8 cellular contexts compared by ENCODE assay signal in the genomic region with DNA sequence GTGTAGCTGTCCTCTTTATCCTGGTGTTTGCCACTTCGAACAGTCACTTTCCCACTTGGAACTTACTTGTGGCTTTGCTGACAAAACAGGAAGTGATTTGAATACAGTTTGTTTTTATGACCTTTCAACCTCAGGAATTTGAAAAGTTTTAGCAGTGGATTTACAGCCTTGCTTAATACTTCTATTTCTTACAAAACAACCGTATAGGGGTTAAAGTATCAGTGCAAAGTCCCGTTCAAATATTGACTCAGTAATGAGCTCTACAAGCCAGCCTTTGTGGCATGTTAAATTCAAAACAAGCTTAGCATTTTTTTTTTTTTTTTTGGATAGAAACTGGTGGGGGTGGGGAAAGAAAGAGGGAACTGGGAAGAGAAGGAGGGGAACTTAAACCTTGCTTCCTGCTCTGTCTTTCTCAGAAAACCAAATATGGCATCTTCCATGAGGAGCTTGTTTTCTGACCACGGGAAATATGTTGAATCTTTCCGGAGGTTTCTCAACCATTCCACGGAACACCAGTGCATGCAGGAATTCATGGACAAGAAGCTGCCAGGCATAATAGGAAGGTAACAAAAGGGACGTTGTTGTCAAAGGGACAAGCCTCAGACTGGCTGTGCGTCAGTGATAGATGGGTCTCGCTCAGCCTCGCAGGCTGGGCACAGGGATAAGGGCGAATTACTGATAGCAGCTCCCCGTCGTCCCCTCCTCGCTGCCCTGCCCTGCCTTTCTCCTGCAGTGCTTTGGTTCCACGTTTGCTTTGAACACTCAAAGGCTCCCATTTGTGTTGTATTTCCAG. TPM values are rescaled to one million over a fixed set of nuclear protein-coding genes. Genes with fewer than 3 reads are reported as not detected.
DNase-seq lines count a peak whose midpoint lies in the region; ATAC-seq and TF ChIP-seq lines count a peak whose summit lies in the region.

A gene (plus strand): TSS at position 408 of the 793 bp plus-strand sequence. CDS start 19 bp downstream, at position 427.

- peak; percentile 67 to 86 (median 72) for ATAC-seq in heart right ventricle
- ATAC-seq in stimulated activated naive B cell treated with anti-CD40 and anti-IgM and Interleukin-4, amounts not matched to agents 10 μg/mL and 1 μg/mL and 100 μg/mL, for 72 hours (replicated peaks): no peak

- H3K4me1 Mint-ChIP-seq in stimulated activated naive B cell treated with anti-CD40 and anti-IgM and Interleukin-4, amounts not matched to agents 10 μg/mL and 1 μg/mL and 100 μg/mL, for 72 hours: peaks cover 0 to 5% of the 10 kb centered on the region in 2 donors
- no peaks in the 10 kb centered on the region for H3K4me1 Mint-ChIP-seq in activated naive CD4-positive, alpha-beta T cell treated with anti-CD3 and anti-CD28 coated beads for 36 hours (ENCODE audit: low read depth)

- DNase-seq in NCI-H510A treated with DMSO at 0.1 percent for 48 hours (lab: John Stamatoyannopoulos, UW) (peak; percentile 6), NCI-H510A (lab: John Stamatoyannopoulos, UW) (no peak), amniotic epithelial cell (ENCODE audit: low read depth) (peak; percentile 87), heart right ventricle (peak; percentile 13 to 27), posterior vena cava (ENCODE audit: low spot score) (no peak)
- no peak for DNase-seq in stimulated activated naive B cell treated with anti-CD40 and anti-IgM and Interleukin-4, amounts not matched to agents 10 μg/mL and 1 μg/mL and 100 μg/mL, for 72 hours
- no peak for DNase-seq in activated naive CD4-positive, alpha-beta T cell treated with anti-CD3 and anti-CD28 coated beads for 36 hours
- DNase-seq in stimulated activated CD4-positive, alpha-beta T cell treated with anti-CD3 and anti-CD28 coated beads, Interleukin-4, amount 100 ng/mL, for 24 hours: no peak

- CTCF ChIA-PET in activated naive CD4-positive, alpha-beta T cell treated with anti-CD3 and anti-CD28 coated beads for 36 hours (lab: Charles Lee): interaction anchor here (0.6 kb wide), 1 partner anchor 363 kb away, joined by 3 read pairs; no protein-coding TSS in a partner anchor

- H3K27me3 ChIP-seq in heart right ventricle: no peaks in the 10 kb centered on the region

- H3K4me3 Mint-ChIP-seq in stimulated activated naive B cell treated with anti-CD40 and anti-IgM and Interleukin-4, amounts not matched to agents 10 μg/mL and 1 μg/mL and 100 μg/mL, for 72 hours: no peak within 1 kb of the TSS
- H3K4me3 Mint-ChIP-seq in activated naive CD4-positive, alpha-beta T cell treated with anti-CD3 and anti-CD28 coated beads for 36 hours: no peak within 1 kb of the TSS

- no peaks in the 10 kb centered on the region for H3K36me3 ChIP-seq in heart right ventricle

- no peaks in the 10 kb centered on the region for H3K27me3 Mint-ChIP-seq in stimulated activated naive B cell treated with anti-CD40 and anti-IgM and Interleukin-4, amounts not matched to agents 10 μg/mL and 1 μg/mL and 100 μg/mL, for 72 hours
- H3K27me3 Mint-ChIP-seq in activated naive CD4-positive, alpha-beta T cell treated with anti-CD3 and anti-CD28 coated beads for 36 hours (ENCODE audit: low read depth): peaks cover 9% of the 10 kb centered on the region

- H3K36me3 Mint-ChIP-seq in stimulated activated naive B cell treated with anti-CD40 and anti-IgM and Interleukin-4, amounts not matched to agents 10 μg/mL and 1 μg/mL and 100 μg/mL, for 72 hours: no peaks in the 10 kb centered on the region
- no peaks in the 10 kb centered on the region for H3K36me3 Mint-ChIP-seq in activated naive CD4-positive, alpha-beta T cell treated with anti-CD3 and anti-CD28 coated beads for 36 hours (ENCODE audit: low read depth)

- peak within 1 kb of the TSS; percentile 12 to 63 (median 54) for H3K4me3 ChIP-seq in heart right ventricle

- no peak within 1 kb of the TSS for H3K27ac Mint-ChIP-seq in stimulated activated naive B cell treated with anti-CD40 and anti-IgM and Interleukin-4, amounts not matched to agents 10 μg/mL and 1 μg/mL and 100 μg/mL, for 72 hours
- no peak within 1 kb of the TSS for H3K27ac Mint-ChIP-seq in activated naive CD4-positive, alpha-beta T cell treated with anti-CD3 and anti-CD28 coated beads for 36 hours

- intact Hi-C loops in heart right ventricle (cut with DNase I) (loop anchor here in 1 of 10 donors (10.0 kb wide), 1 partner anchor 111 kb away; no protein-coding TSS in a partner anchor), posterior vena cava (cut with DNase I) (no loop called here)
- intact Hi-C loops in activated naive CD4-positive, alpha-beta T cell treated with anti-CD3 and anti-CD28 coated beads for 36 hours (cut with micrococcal nuclease): no loop called here

- peak within 1 kb of the TSS; percentile 55 to 90 (median 80) for H3K27ac ChIP-seq in heart right ventricle

- peaks cover 0 to 68% (median 15%) of the 10 kb centered on the region in 9 donors for H3K4me1 ChIP-seq in heart right ventricle

- WGBS in heart right ventricle, 2 donors: 8 to 12% methylated on average over 15 of the region's 15 CpGs

- no peak for TF ChIP-seq CTCF in heart right ventricle (IDR thresholded peaks at IDR 0.05)

- H3K9me3 ChIP-seq in heart right ventricle: no peaks in the 10 kb centered on the region

- H3K9me3 Mint-ChIP-seq in stimulated activated naive B cell treated with anti-CD40 and anti-IgM and Interleukin-4, amounts not matched to agents 10 μg/mL and 1 μg/mL and 100 μg/mL, for 72 hours: no peaks in the 10 kb centered on the region
- H3K9me3 Mint-ChIP-seq in activated naive CD4-positive, alpha-beta T cell treated with anti-CD3 and anti-CD28 coated beads for 36 hours: peaks cover 1% of the 10 kb centered on the region

RNA-seq across cellular contexts. Expression of the gene that starts here (rescaled TPM):
- total RNA-seq in heart right ventricle (10 to 100 TPM in 7 of 10 donors, 1 to 10 TPM in 3; 7.2 to 24.9 (median 10.8) TPM), posterior vena cava (10 to 100 TPM; 37.5 to 68.3 TPM)
- polyA plus RNA-seq in heart right ventricle: 1 to 10 TPM; 8.9 to 9.9 TPM
- not detected for total RNA-seq in activated naive CD4-positive, alpha-beta T cell treated with anti-CD3 and anti-CD28 coated beads for 36 hours

Comparison
In these comparisons a context has a peak if more than half of its experiments do, and no peak if none do; other contexts are left out.
1. RNA of the gene that starts here (total RNA-seq): 37.5 to 68.3 TPM in posterior vena cava and 7.2 to 24.9 TPM in heart right ventricle; not detected in activated naive CD4-positive, alpha-beta T cell treated with anti-CD3 and anti-CD28 coated beads for 36 hours; every median in the first group is over 4 times any median in the second.
2. DNase-seq: peak in NCI-H510A treated with DMSO at 0.1 percent for 48 hours (single experiment), amniotic epithelial cell (single experiment) and heart right ventricle (2 of 2); none in NCI-H510A (single experiment), posterior vena cava (single experiment), stimulated activated naive B cell treated with anti-CD40 and anti-IgM and Interleukin-4, amounts not matched to agents 10 μg/mL and 1 μg/mL and 100 μg/mL, for 72 hours (single experiment), activated naive CD4-positive, alpha-beta T cell treated with anti-CD3 and anti-CD28 coated beads for 36 hours (single experiment) and stimulated activated CD4-positive, alpha-beta T cell treated with anti-CD3 and anti-CD28 coated beads, Interleukin-4, amount 100 ng/mL, for 24 hours (single experiment).
3. ATAC-seq: peak in heart right ventricle (8 of 8); none in stimulated activated naive B cell treated with anti-CD40 and anti-IgM and Interleukin-4, amounts not matched to agents 10 μg/mL and 1 μg/mL and 100 μg/mL, for 72 hours (0 of 2).